Comparison of ENCODE assay signal across 1 cellular context in the genomic region with DNA sequence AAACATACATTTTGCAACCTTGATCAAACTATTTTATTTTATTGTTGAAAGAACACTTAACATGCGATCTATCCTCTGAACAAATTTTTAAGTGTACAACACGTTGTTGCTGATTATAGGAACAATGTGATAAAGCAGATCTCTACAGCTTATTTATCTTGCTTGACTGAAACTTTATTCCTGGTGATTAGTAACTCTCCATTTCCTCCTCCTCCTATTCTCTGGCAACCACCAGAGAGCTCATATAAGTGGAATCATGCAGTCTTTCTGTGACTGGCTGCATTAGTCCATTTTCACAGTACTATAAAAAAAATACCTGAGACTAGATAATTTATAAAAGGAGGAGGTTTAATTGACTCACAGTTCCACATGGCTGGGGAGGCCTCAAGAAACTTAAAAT.
TF ChIP-seq lines count a peak whose summit lies in the region.

No MANE protein-coding gene starts in this region.

TF ChIP-seq in GM23338, 12 proteins besides CTCF, POLR2A, EP300 and RAD21 (continued from another document):
- TF ChIP-seq, protein P1, sequence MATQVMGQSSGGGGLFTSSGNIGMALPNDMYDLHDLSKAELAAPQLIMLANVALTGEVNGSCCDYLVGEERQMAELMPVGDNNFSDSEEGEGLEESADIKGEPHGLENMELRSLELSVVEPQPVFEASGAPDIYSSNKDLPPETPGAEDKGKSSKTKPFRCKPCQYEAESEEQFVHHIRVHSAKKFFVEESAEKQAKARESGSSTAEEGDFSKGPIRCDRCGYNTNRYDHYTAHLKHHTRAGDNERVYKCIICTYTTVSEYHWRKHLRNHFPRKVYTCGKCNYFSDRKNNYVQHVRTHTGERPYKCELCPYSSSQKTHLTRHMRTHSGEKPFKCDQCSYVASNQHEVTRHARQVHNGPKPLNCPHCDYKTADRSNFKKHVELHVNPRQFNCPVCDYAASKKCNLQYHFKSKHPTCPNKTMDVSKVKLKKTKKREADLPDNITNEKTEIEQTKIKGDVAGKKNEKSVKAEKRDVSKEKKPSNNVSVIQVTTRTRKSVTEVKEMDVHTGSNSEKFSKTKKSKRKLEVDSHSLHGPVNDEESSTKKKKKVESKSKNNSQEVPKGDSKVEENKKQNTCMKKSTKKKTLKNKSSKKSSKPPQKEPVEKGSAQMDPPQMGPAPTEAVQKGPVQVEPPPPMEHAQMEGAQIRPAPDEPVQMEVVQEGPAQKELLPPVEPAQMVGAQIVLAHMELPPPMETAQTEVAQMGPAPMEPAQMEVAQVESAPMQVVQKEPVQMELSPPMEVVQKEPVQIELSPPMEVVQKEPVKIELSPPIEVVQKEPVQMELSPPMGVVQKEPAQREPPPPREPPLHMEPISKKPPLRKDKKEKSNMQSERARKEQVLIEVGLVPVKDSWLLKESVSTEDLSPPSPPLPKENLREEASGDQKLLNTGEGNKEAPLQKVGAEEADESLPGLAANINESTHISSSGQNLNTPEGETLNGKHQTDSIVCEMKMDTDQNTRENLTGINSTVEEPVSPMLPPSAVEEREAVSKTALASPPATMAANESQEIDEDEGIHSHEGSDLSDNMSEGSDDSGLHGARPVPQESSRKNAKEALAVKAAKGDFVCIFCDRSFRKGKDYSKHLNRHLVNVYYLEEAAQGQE (IDR thresholded peaks at IDR 0.05; ENCODE audit: unreplicated experiment), result no peak
- TF ChIP-seq EZH2 (IDR thresholded peaks at IDR 0.05; ENCODE audit: low read depth, unreplicated experiment), result no peak
- TF ChIP-seq ZNF114 (CRISPR knock-in tag; IDR thresholded peaks at IDR 0.05), result no peak
- no peak for TF ChIP-seq NANOG (IDR thresholded peaks at IDR 0.05; ENCODE audit: borderline replicate concordance)
- no peak for TF ChIP-seq EZH2phosphoT487 (IDR thresholded peaks at IDR 0.05; ENCODE audit: unreplicated experiment)
- TF ChIP-seq, protein P2, sequence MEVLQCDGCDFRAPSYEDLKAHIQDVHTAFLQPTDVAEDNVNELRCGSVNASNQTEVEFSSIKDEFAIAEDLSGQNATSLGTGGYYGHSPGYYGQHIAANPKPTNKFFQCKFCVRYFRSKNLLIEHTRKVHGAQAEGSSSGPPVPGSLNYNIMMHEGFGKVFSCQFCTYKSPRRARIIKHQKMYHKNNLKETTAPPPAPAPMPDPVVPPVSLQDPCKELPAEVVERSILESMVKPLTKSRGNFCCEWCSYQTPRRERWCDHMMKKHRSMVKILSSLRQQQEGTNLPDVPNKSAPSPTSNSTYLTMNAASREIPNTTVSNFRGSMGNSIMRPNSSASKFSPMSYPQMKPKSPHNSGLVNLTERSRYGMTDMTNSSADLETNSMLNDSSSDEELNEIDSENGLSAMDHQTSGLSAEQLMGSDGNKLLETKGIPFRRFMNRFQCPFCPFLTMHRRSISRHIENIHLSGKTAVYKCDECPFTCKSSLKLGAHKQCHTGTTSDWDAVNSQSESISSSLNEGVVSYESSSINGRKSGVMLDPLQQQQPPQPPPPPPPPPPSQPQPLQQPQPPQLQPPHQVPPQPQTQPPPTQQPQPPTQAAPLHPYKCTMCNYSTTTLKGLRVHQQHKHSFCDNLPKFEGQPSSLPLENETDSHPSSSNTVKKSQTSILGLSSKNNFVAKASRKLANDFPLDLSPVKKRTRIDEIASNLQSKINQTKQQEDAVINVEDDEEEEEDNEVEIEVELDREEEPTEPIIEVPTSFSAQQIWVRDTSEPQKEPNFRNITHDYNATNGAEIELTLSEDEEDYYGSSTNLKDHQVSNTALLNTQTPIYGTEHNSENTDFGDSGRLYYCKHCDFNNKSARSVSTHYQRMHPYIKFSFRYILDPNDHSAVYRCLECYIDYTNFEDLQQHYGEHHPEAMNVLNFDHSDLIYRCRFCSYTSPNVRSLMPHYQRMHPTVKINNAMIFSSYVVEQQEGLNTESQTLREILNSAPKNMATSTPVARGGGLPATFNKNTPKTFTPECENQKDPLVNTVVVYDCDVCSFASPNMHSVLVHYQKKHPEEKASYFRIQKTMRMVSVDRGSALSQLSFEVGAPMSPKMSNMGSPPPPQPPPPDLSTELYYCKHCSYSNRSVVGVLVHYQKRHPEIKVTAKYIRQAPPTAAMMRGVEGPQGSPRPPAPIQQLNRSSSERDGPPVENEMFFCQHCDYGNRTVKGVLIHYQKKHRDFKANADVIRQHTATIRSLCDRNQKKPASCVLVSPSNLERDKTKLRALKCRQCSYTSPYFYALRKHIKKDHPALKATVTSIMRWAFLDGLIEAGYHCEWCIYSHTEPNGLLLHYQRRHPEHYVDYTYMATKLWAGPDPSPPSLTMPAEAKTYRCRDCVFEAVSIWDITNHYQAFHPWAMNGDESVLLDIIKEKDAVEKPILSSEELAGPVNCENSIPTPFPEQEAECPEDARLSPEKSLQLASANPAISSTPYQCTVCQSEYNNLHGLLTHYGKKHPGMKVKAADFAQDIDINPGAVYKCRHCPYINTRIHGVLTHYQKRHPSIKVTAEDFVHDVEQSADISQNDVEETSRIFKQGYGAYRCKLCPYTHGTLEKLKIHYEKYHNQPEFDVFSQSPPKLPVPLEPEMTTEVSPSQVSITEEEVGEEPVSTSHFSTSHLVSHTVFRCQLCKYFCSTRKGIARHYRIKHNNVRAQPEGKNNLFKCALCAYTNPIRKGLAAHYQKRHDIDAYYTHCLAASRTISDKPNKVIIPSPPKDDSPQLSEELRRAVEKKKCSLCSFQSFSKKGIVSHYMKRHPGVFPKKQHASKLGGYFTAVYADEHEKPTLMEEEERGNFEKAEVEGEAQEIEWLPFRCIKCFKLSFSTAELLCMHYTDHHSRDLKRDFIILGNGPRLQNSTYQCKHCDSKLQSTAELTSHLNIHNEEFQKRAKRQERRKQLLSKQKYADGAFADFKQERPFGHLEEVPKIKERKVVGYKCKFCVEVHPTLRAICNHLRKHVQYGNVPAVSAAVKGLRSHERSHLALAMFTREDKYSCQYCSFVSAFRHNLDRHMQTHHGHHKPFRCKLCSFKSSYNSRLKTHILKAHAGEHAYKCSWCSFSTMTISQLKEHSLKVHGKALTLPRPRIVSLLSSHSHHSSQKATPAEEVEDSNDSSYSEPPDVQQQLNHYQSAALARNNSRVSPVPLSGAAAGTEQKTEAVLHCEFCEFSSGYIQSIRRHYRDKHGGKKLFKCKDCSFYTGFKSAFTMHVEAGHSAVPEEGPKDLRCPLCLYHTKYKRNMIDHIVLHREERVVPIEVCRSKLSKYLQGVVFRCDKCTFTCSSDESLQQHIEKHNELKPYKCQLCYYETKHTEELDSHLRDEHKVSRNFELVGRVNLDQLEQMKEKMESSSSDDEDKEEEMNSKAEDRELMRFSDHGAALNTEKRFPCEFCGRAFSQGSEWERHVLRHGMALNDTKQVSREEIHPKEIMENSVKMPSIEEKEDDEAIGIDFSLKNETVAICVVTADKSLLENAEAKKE (CRISPR knock-in tag; IDR thresholded peaks at IDR 0.05), result no peak
- no peak for TF ChIP-seq CREB1 (CRISPR knock-in tag; IDR thresholded peaks at IDR 0.05; ENCODE audit: low read depth)
- TF ChIP-seq ZNF331 (CRISPR knock-in tag; IDR thresholded peaks at IDR 0.05; ENCODE audit: low read depth), result no peak
